ENCODE assay signal across 12 cellular contexts in the genomic region with DNA sequence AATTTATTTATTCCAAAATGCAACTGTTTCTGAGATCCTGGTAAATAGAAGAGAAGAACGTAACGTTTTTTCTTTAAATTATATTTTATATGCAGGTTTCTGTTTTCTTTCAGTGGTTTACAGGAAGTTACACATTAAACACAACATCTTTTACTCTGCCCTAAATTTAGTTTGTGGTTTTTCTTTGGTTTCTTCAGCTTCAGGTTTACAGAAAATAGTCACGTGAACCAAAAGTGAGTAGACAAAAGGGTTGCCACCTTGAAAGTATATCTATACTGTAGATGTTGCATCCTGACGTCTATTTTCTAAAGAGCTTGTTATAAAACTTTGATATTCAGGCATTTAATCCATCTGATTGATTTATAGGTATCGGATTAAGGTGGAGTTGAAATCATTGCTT.
DNase-seq lines count a peak whose midpoint lies in the region; ATAC-seq and TF ChIP-seq lines count a peak whose summit lies in the region.
"Had no signal": no experiment of that assay in that cellular context is flagged by ENCODE, and none has a peak within 500 bp of the region (broad histone marks: within the 10 kb centered on the region; RNA-seq: fewer than 3 reads in every experiment).

No MANE protein-coding gene starts in this region.

- H3K4me1 ChIP-seq in DND-41 (ENCODE audit: insufficient read depth, low read length), result no peaks in the 10 kb centered on the region

- H3K27ac ChIP-seq in DND-41 (ENCODE audit: low read length), result no peak overlapping the region

- TF ChIP-seq CTCF in DND-41 (IDR thresholded peaks at IDR 0.05; ENCODE audit: borderline replicate concordance, extremely low read depth, low read length, poor library complexity, severe bottlenecking), result no peak

- no peak overlapping the region for H3K4me2 ChIP-seq in DND-41 (ENCODE audit: insufficient read depth, low read length)

- no peak overlapping the region for H3K4me3 ChIP-seq in DND-41 (ENCODE audit: low read depth in 1 of 2, low read length in 2 of 2)

- no peak overlapping the region for H3K9ac ChIP-seq in DND-41 (ENCODE audit: low read depth, low read length)

- H3K36me3 ChIP-seq in DND-41 (ENCODE audit: insufficient read depth, low read length), result no peaks in the 10 kb centered on the region

- no peaks in the 10 kb centered on the region for H3K79me2 ChIP-seq in DND-41 (ENCODE audit: insufficient read depth, low read length)

- no peak overlapping the region for H2AFZ ChIP-seq in DND-41 (ENCODE audit: low read depth, low read length)

- no peaks in the 10 kb centered on the region for H3K9me3 ChIP-seq in DND-41 (ENCODE audit: insufficient read depth, low read length, severe bottlenecking)

- DNase-seq in DND-41, result no peak
- DNase-seq in C1 segment of cervical spinal cord (lab: John Stamatoyannopoulos, UW), result no peak
- no peak for DNase-seq in SHP77 treated with DMSO at 0.1 percent for 48 hours (lab: John Stamatoyannopoulos, UW)
- DNase-seq in HPDE6-E6E7 (ENCODE audit: extremely low spot score), result no peak
- DNase-seq in NCI-H1417 (lab: John Stamatoyannopoulos, UW), result no peak
- DNase-seq: HCEC 1CT, hypothalamus, NCI-H82, trophoblast cell had no signal

- ATAC-seq in DND-41 (ENCODE audit: insufficient read depth, low read depth) (peak; percentile 33; the same call in 1 of the 3 replicates), GM19035 (IDR thresholded peaks at IDR 0.05; ENCODE audit: unreplicated experiment) (peak; percentile 89), HG02571 (IDR thresholded peaks at IDR 0.05; ENCODE audit: unreplicated experiment) (peak; percentile 85), HG03280 (IDR thresholded peaks at IDR 0.05; ENCODE audit: unreplicated experiment) (peak; percentile 87)

- H4K20me1 ChIP-seq in DND-41 (ENCODE audit: insufficient read depth, low read length), result no peaks in the 10 kb centered on the region

- H3K27me3 ChIP-seq in DND-41 (ENCODE audit: insufficient read depth, low read length, poor library complexity), result no peaks in the 10 kb centered on the region

Comparison
In these comparisons a context has a peak if more than half of its experiments do, and no peak if none do; other contexts are left out.
1. ATAC-seq: peak in every context shown above with its lines; median percentile 89 in GM19035; 87 in HG03280; 85 in HG02571; 33 in DND-41.